In genomic region chr16:637081-638018, GRCh38 we compare ENCODE assay signal across 8 cellular contexts. TPM values are rescaled to one million over a fixed set of nuclear protein-coding genes. Genes with fewer than 3 reads are reported as not detected.
DNase-seq lines count a peak whose midpoint lies in the region; ATAC-seq and TF ChIP-seq lines count a peak whose summit lies in the region.

No MANE protein-coding gene starts in this region.

- POLR2A ChIA-PET in activated CD4-positive, alpha-beta T cell treated with anti-CD3 and anti-CD28 coated beads for 36 hours (lab: Charles Lee), result no interaction called here

- CTCF ChIA-PET in activated CD4-positive, alpha-beta T cell treated with anti-CD3 and anti-CD28 coated beads for 36 hours (lab: Charles Lee), result interaction anchor here (1.1 kb wide), 1 partner anchor 38 kb away, joined by 3 read pairs; the partner anchor contains the start of gene RHBDL1

- H3K9me3 ChIP-seq in DND-41 (ENCODE audit: insufficient read depth, low read length, severe bottlenecking), result no peaks in the 10 kb centered on the region
- H3K9me3 ChIP-seq in left lung, result no peaks in the 10 kb centered on the region

- H3K4me1 ChIP-seq in DND-41 (ENCODE audit: insufficient read depth, low read length), result peaks cover 38% of the 10 kb centered on the region
- peaks cover 5 to 33% of the 10 kb centered on the region in 2 donors for H3K4me1 ChIP-seq in left lung

- H3K9ac ChIP-seq in DND-41 (ENCODE audit: low read depth, low read length), result peak overlapping the region; percentile 92

- TF ChIP-seq CTCF in DND-41 (IDR thresholded peaks at IDR 0.05; ENCODE audit: borderline replicate concordance, extremely low read depth, low read length, poor library complexity, severe bottlenecking), result no peak
- TF ChIP-seq CTCF in left lung (IDR thresholded peaks at IDR 0.05), result no peak

- H3K27ac ChIP-seq in DND-41 (ENCODE audit: low read length) (peak overlapping the region; percentile 91), cingulate gyrus (ENCODE audit: low read depth, low read length) (peak overlapping the region; percentile 100), left lung (peak overlapping the region; percentile 94 to 98)

- peak overlapping the region; percentile 89 for H2AFZ ChIP-seq in DND-41 (ENCODE audit: low read depth, low read length)

- H4K20me1 ChIP-seq in DND-41 (ENCODE audit: insufficient read depth, low read length), result peaks cover 22% of the 10 kb centered on the region

- H3K4me3 ChIP-seq in DND-41 (ENCODE audit: low read depth in 1 of 2, low read length in 2 of 2), result peak overlapping the region; percentile 80 to 84; a peak in 3 of 4 replicates
- peak overlapping the region; percentile 81 to 89 for H3K4me3 ChIP-seq in left lung

- DNase-seq in DND-41, result no peak
- peak; percentile 97 for DNase-seq in activated CD4-positive, alpha-beta T cell treated with anti-CD3 and anti-CD28 coated beads for 36 hours
- peak; percentile 93 to 95 for DNase-seq in left lung
- DNase-seq in stimulated activated CD4-positive, alpha-beta T cell treated with anti-CD3 and anti-CD28 coated beads, Interleukin-2, amount 100 ng/mL, for 24 hours, result peak; percentile 88 to 90
- no peak for DNase-seq in SW 1271 (lab: John Stamatoyannopoulos, UW)

- H3K79me2 ChIP-seq in DND-41 (ENCODE audit: insufficient read depth, low read length), result peaks cover 23% of the 10 kb centered on the region

- no peaks in the 10 kb centered on the region for H3K27me3 ChIP-seq in DND-41 (ENCODE audit: insufficient read depth, low read length, poor library complexity)
- H3K27me3 ChIP-seq in left lung, result no peaks in the 10 kb centered on the region

- peaks cover 0 to 2% (median 0%) of the 10 kb centered on the region in 3 donors for H3K9me3 Mint-ChIP-seq in IgD-negative memory B cell
- H3K9me3 Mint-ChIP-seq in activated CD4-positive, alpha-beta T cell treated with anti-CD3 and anti-CD28 coated beads for 36 hours (ENCODE audit: low read depth), result no peaks in the 10 kb centered on the region

- peaks cover 12 to 19% (median 13%) of the 10 kb centered on the region in 3 donors for H3K4me1 Mint-ChIP-seq in IgD-negative memory B cell
- H3K4me1 Mint-ChIP-seq in activated CD4-positive, alpha-beta T cell treated with anti-CD3 and anti-CD28 coated beads for 36 hours, result peaks cover 13% of the 10 kb centered on the region

- no peaks in the 10 kb centered on the region for H3K36me3 Mint-ChIP-seq in IgD-negative memory B cell
- peaks cover 7% of the 10 kb centered on the region for H3K36me3 Mint-ChIP-seq in activated CD4-positive, alpha-beta T cell treated with anti-CD3 and anti-CD28 coated beads for 36 hours (ENCODE audit: low read depth)

- no peak for ATAC-seq in DND-41 (ENCODE audit: insufficient read depth, low read depth)
- ATAC-seq in activated CD4-positive, alpha-beta T cell treated with anti-CD3 and anti-CD28 coated beads for 36 hours, result peak; percentile 51
- peak; percentile 86 for ATAC-seq in left lung
- no peak for ATAC-seq in GM21367 (IDR thresholded peaks at IDR 0.05; ENCODE audit: unreplicated experiment)

- peak overlapping the region; percentile 99 to 100 (median 100) for H3K27ac Mint-ChIP-seq in IgD-negative memory B cell
- peak overlapping the region; percentile 91 for H3K27ac Mint-ChIP-seq in activated CD4-positive, alpha-beta T cell treated with anti-CD3 and anti-CD28 coated beads for 36 hours

- peak overlapping the region; percentile 96 to 100 (median 100) for H3K4me3 Mint-ChIP-seq in IgD-negative memory B cell
- peak overlapping the region; percentile 87 for H3K4me3 Mint-ChIP-seq in activated CD4-positive, alpha-beta T cell treated with anti-CD3 and anti-CD28 coated beads for 36 hours

- H3K36me3 ChIP-seq in DND-41 (ENCODE audit: insufficient read depth, low read length) (peaks cover 17% of the 10 kb centered on the region), left lung (peaks cover 0 to 21% of the 10 kb centered on the region in 2 donors)

- peak overlapping the region; percentile 92 for H3K4me2 ChIP-seq in DND-41 (ENCODE audit: insufficient read depth, low read length)

- H3K27me3 Mint-ChIP-seq in IgD-negative memory B cell, result peaks cover 3% of the 10 kb centered on the region
- no peaks in the 10 kb centered on the region for H3K27me3 Mint-ChIP-seq in activated CD4-positive, alpha-beta T cell treated with anti-CD3 and anti-CD28 coated beads for 36 hours

- intact Hi-C loops in activated CD4-positive, alpha-beta T cell treated with anti-CD3 and anti-CD28 coated beads for 36 hours (cut with DNase I, micrococcal nuclease), result loop anchor here (1.0 to 5.0 kb wide), 8 partner anchors 45 to 783 kb away; partner anchors contain the start of genes AXIN1 (in 1 of the 2), CAPN15 (in 1 of the 2), JMJD8 (in 1 of the 2) and LMF1 (in 1 of the 2)
- intact Hi-C loops in left lung (cut with DNase I), result no loop called here

RNA-seq across cellular contexts. Expression of gene METTL26, which starts 1.2 kb away (rescaled TPM):
- polyA plus RNA-seq in IgD-negative memory B cell, result 81.0 TPM
- total RNA-seq in activated CD4-positive, alpha-beta T cell treated with anti-CD3 and anti-CD28 coated beads for 36 hours, result 100 to 1,000 TPM; 116 to 127 TPM
- total RNA-seq in left lung, result 10 to 100 TPM; 69.3 to 70.4 TPM

RNA-seq across cellular contexts. Expression of gene MCRIP2, which starts 4.3 kb away (rescaled TPM):
- 52.8 TPM for polyA plus RNA-seq in IgD-negative memory B cell
- 10 to 100 TPM; 28.5 to 44.0 TPM for total RNA-seq in activated CD4-positive, alpha-beta T cell treated with anti-CD3 and anti-CD28 coated beads for 36 hours
- total RNA-seq in left lung, result 10 to 100 TPM; 41.5 to 42.5 TPM

RNA-seq across cellular contexts. Expression of gene WFIKKN1, which starts 6.6 kb away (rescaled TPM):
- polyA plus RNA-seq in IgD-negative memory B cell, result not detected
- 1 to 10 TPM in 1 of 2 experiments, under 1 TPM in 1; 0.74 to 1.1 TPM for total RNA-seq in activated CD4-positive, alpha-beta T cell treated with anti-CD3 and anti-CD28 coated beads for 36 hours
- 1 to 10 TPM in 1 of 2 donors, under 1 TPM in 1; 0.58 to 1.4 TPM for total RNA-seq in left lung

RNA-seq across cellular contexts. Expression of gene WDR90, which starts 11.8 kb away (rescaled TPM):
- 0.54 TPM for polyA plus RNA-seq in IgD-negative memory B cell
- total RNA-seq in activated CD4-positive, alpha-beta T cell treated with anti-CD3 and anti-CD28 coated beads for 36 hours, result 10 to 100 TPM; 43.6 to 55.9 TPM
- total RNA-seq in left lung, result 10 to 100 TPM; 27.3 to 41.3 TPM

RNA-seq across cellular contexts. Expression of gene RHOT2, which starts 30.6 kb away (rescaled TPM):
- 42.7 TPM for polyA plus RNA-seq in IgD-negative memory B cell
- 100 to 1,000 TPM; 123 to 130 TPM for total RNA-seq in activated CD4-positive, alpha-beta T cell treated with anti-CD3 and anti-CD28 coated beads for 36 hours
- total RNA-seq in left lung, result 10 to 100 TPM; 75.9 to 87.2 TPM

Comparison
In these comparisons a context has a peak if more than half of its experiments do, and no peak if none do; other contexts are left out.
1. ATAC-seq: peak in activated CD4-positive, alpha-beta T cell treated with anti-CD3 and anti-CD28 coated beads for 36 hours (single experiment) and left lung (single experiment); none in DND-41 (single experiment) and GM21367 (single experiment).
2. DNase-seq: peak in activated CD4-positive, alpha-beta T cell treated with anti-CD3 and anti-CD28 coated beads for 36 hours (single experiment), left lung (2 of 2) and stimulated activated CD4-positive, alpha-beta T cell treated with anti-CD3 and anti-CD28 coated beads, Interleukin-2, amount 100 ng/mL, for 24 hours (2 of 2); none in DND-41 (single experiment) and SW 1271 (0 of 2).
3. intact Hi-C loops: an anchor here in activated CD4-positive, alpha-beta T cell treated with anti-CD3 and anti-CD28 coated beads for 36 hours (1.0 to 5.0 kb wide); none called in left lung.
4. Peak in every context shown above with its lines, with median percentiles within 50 percentile points of each other: H3K27ac ChIP-seq.